Comparison of ENCODE assay signal across 13 cellular contexts in the genomic region with DNA sequence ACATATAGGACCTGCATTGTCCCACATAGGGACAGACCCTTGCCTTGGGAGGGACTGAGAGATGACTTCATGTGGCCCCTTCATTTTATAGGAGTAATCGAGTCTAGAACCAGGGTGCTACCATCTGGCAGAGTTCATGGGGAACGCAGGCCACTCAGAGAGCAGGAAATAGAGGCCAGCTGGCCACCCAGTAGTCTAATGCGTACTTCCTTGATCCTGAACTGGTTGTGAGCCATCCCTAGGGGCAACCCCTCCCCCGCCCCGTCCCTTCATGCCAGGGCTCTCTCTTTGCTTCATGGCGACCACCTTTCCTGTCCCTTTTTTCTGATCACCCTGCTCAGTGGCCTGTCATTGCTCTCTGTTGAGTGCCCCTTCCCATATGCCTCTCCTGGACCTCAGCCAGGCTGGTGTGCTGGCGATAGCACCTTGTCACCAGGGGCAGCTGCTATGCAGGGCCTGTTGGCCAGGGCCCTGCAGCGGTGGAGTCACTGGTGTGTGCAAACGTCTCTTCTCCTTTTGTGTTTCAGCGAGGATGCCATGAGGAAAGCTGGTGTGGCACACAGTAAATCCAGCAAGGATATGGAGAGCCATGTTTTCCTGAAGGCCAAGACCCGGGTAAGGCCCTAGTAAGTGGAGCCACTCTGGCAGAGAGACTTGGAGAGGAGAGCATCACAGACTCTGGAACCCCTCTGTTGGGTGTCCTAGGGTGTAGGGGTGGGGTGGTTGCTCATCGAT. TPM values are rescaled to one million over a fixed set of nuclear protein-coding genes. Genes with fewer than 3 reads are reported as not detected.
A peak's percentile ranks its signal among the peaks of the same experiment; 100 is the strongest.
DNase-seq lines count a peak whose midpoint lies in the region; FAIRE-seq and TF ChIP-seq lines count a peak whose summit lies in the region.
"Had no signal": no experiment of that assay in that cellular context is flagged by ENCODE, and none has a peak within 500 bp of the region (broad histone marks: within the 10 kb centered on the region; RNA-seq: fewer than 3 reads in every experiment).

No MANE protein-coding gene starts in this region.

- no peak overlapping the region for H3K4me3 ChIP-seq in mammary epithelial cell (replicated peaks in 1 of 3; ENCODE audit: insufficient read depth in 1 of 3, low read depth in 2 of 3, low read length in 3 of 3)
- no peak overlapping the region for H3K4me3 ChIP-seq in SK-N-SH (ENCODE audit: low read depth in 2 of 2, low read length in 1 of 2)

- H3K9me3 Mint-ChIP-seq in MCF 10A (ENCODE audit: unreplicated experiment): no peaks in the 10 kb centered on the region

- intact Hi-C loops in MCF 10A (cut with micrococcal nuclease) (no loop called here), mammary epithelial cell (cut with micrococcal nuclease) (no loop called here)

- peaks cover 14% of the 10 kb centered on the region for H3F3A ChIP-seq in SK-N-SH (replicated peaks; ENCODE audit: insufficient read depth)

- peak overlapping the region; percentile 78 for H3K27ac Mint-ChIP-seq in MCF 10A (ENCODE audit: low read depth, unreplicated experiment)

- H2AFZ ChIP-seq in mammary epithelial cell (ENCODE audit: low read depth, low read length): no peak overlapping the region
- H2AFZ ChIP-seq in SK-N-SH (ENCODE audit: low read depth): no peak overlapping the region

- H3K4me1 Mint-ChIP-seq in MCF 10A (ENCODE audit: insufficient read depth, unreplicated experiment): peaks cover 34% of the 10 kb centered on the region

- FAIRE-seq in urothelium cell line (lab: Jason Lieb, UNC): peak; percentile 27

- dilution Hi-C loops in mammary epithelial cell (cut with HindIII; ENCODE audit: low sequenced_read_pairs): no loop called here

- H3K4me1 ChIP-seq in mammary epithelial cell (ENCODE audit: insufficient read depth, low read length) (peaks cover 28% of the 10 kb centered on the region), SK-N-SH (ENCODE audit: control insufficient read depth in 1 of 2, insufficient read depth in 2 of 2, low read depth in 1 of 2, low read length in 1 of 2) (peaks cover 23 to 59% of the 10 kb centered on the region in 2 experiments)

- peak in 1 of 2 experiments; percentile 78; a peak in 2 of 4 replicates for TF ChIP-seq EP300 in SK-N-SH (IDR thresholded peaks at IDR 0.05; ENCODE audit: borderline replicate concordance in 1 of 2, low read depth in 1 of 2, low read length in 1 of 2)

- no peak; the same call in 1 of the 2 replicates for TF ChIP-seq RAD21 in SK-N-SH (IDR thresholded peaks at IDR 0.05; ENCODE audit: low read length)

- H3K9ac ChIP-seq in mammary epithelial cell (ENCODE audit: insufficient read depth, low read length) (no peak overlapping the region), SK-N-SH (no peak overlapping the region)

- DNase-seq in MCF 10A (ENCODE audit: unreplicated experiment) (no peak), mammary epithelial cell (no peak), SK-N-SH (peak; percentile 85), iPS-NIHi7 (ENCODE audit: extremely low spot score) (peak; percentile 7), urothelium cell line (ENCODE audit: low spot score) (no peak), germinal center (ENCODE audit: low spot score) (no peak), GM03348 (ENCODE audit: low spot score) (no peak)
- no peak for DNase-seq in stimulated activated CD4-positive, alpha-beta T cell treated with anti-CD3 and anti-CD28 coated beads, Interleukin-4, amount 100 ng/mL, for 4 hours
- DNase-seq: activated effector memory CD4-positive, alpha-beta T cell treated with anti-CD3 and anti-CD28 coated beads, Interleukin-2, amount 50 U/mL, for 16 hours; MM.1S; stimulated activated CD4-positive, alpha-beta T cell treated with anti-CD3 and anti-CD28 coated beads, Interleukin-15, amount 100 ng/mL, for 24 hours; stimulated activated naive CD4-positive, alpha-beta T cell had no signal

- no peak overlapping the region for H3K4me3 Mint-ChIP-seq in MCF 10A (ENCODE audit: unreplicated experiment)

- H3K9me3 ChIP-seq in mammary epithelial cell (replicated peaks; ENCODE audit: insufficient read depth, low read length): no peaks in the 10 kb centered on the region
- H3K9me3 ChIP-seq in SK-N-SH: no peaks in the 10 kb centered on the region

- no peaks in the 10 kb centered on the region for H3K9me2 ChIP-seq in SK-N-SH

- WGBS in mammary epithelial cell (ENCODE audit: low coverage, missing lambda C conversion rate): 62% methylated on average over 9 of the region's 12 CpGs
- 58% methylated on average over 10 of the region's 12 CpGs for WGBS in SK-N-SH (ENCODE audit: low lambda C conversion rate)

- CTCF ChIA-PET in MCF 10A (lab: Yijun Ruan, JAX): interaction anchor here (0.6 to 0.7 kb wide), 2 partner anchors 18 to 30 kb away, joined by 3 to 4 read pairs; partner anchors contain the start of gene MED15
- CTCF ChIA-PET in mammary epithelial cell (lab: Charles Lee; ENCODE audit: low non-redundant PET): no interaction called here
- CTCF ChIA-PET in SK-N-SH (lab: Yijun Ruan, JAX): interaction anchor here (0.9 to 3.8 kb wide), 6 partner anchors 10 to 118 kb away, joined by 3 to 32 read pairs (median 4); no protein-coding TSS in a partner anchor

- H3K27me3 ChIP-seq in mammary epithelial cell (ENCODE audit: insufficient read depth, low read length) (no peaks in the 10 kb centered on the region), SK-N-SH (ENCODE audit: insufficient read depth) (no peaks in the 10 kb centered on the region)

- peaks cover 94% of the 10 kb centered on the region for H3K79me2 ChIP-seq in mammary epithelial cell (ENCODE audit: insufficient read depth, low read length)
- peaks cover 99% of the 10 kb centered on the region for H3K79me2 ChIP-seq in SK-N-SH (ENCODE audit: insufficient read depth)

- no peaks in the 10 kb centered on the region for H4K20me1 ChIP-seq in mammary epithelial cell (ENCODE audit: insufficient read depth, low read length)
- H4K20me1 ChIP-seq in SK-N-SH (ENCODE audit: insufficient read depth): peaks cover 29% of the 10 kb centered on the region

- BruUV-seq in MCF 10A (replicated peaks; lab: Mats Ljungman, UMichigan) (no TSS peak), mammary epithelial cell (replicated peaks; lab: Mats Ljungman, UMichigan) (no TSS peak)

- in situ Hi-C loops in mammary epithelial cell (cut with MboI; ENCODE audit: low sequenced_read_pairs in 2 of 2): no loop called here

- no peak overlapping the region for H3K27ac ChIP-seq in mammary epithelial cell (ENCODE audit: insufficient read depth, low read depth, low read length)
- peak overlapping the region in 1 of 2 experiments; percentile 93; a peak in 2 of 4 replicates for H3K27ac ChIP-seq in SK-N-SH (ENCODE audit: low read depth in 2 of 2, low read length in 1 of 2)
- H3K27ac ChIP-seq: C4-2B had no signal

- H3K36me3 Mint-ChIP-seq in MCF 10A (ENCODE audit: insufficient read depth, unreplicated experiment): peaks cover 53% of the 10 kb centered on the region

- TF ChIP-seq CTCF in MCF 10A (IDR thresholded peaks at IDR 0.05; ENCODE audit: unreplicated experiment) (no peak), mammary epithelial cell (conservative IDR thresholded peaks at IDR 0.05 in 1 of 2, IDR thresholded peaks at IDR 0.05 in 1 of 2; ENCODE audit: extremely low read depth in 1 of 2, insufficient read depth in 1 of 2, low read depth in 1 of 2, low read length in 2 of 2) (no peak), SK-N-SH (IDR thresholded peaks at IDR 0.05) (no peak)

- POLR2A ChIA-PET in MCF 10A (lab: Yijun Ruan, JAX): no interaction called here
- POLR2A ChIA-PET in SK-N-SH (lab: Yijun Ruan, JAX): interaction anchor here (1.0 to 1.7 kb wide), 3 partner anchors 13 to 386 kb away, joined by 3 to 7 read pairs (median 3); partner anchors contain the start of gene MED15

- no peaks in the 10 kb centered on the region for H3K27me3 Mint-ChIP-seq in MCF 10A (ENCODE audit: insufficient read depth, unreplicated experiment)

- H3K4me2 ChIP-seq in mammary epithelial cell (ENCODE audit: insufficient read depth, low read depth, low read length) (no peak overlapping the region), SK-N-SH (no peak overlapping the region)

- H3K36me3 ChIP-seq in mammary epithelial cell (ENCODE audit: insufficient read depth, low read length): peaks cover 18% of the 10 kb centered on the region
- peaks cover 10 to 40% of the 10 kb centered on the region in 2 experiments for H3K36me3 ChIP-seq in SK-N-SH (replicated peaks in 1 of 2; ENCODE audit: control insufficient read depth in 1 of 2, insufficient read depth in 2 of 2, low read length in 1 of 2)

TF ChIP-seq in SK-N-SH, 30 proteins besides CTCF, POLR2A, EP300 and RAD21 (continues in another document):
- no peak for TF ChIP-seq ELF1 (IDR thresholded peaks at IDR 0.05)
- peak; percentile 76 for TF ChIP-seq GATA2 (CRISPR knock-in tag; IDR thresholded peaks at IDR 0.05)
- no peak for TF ChIP-seq YY1 (IDR thresholded peaks at IDR 0.05; ENCODE audit: low read depth)
- no peak for TF ChIP-seq EZH2phosphoT487 (IDR thresholded peaks at IDR 0.05; ENCODE audit: borderline replicate concordance, low read depth)
- TF ChIP-seq CHD2 (IDR thresholded peaks at IDR 0.05; ENCODE audit: low read length, partially characterized antibody): peak; percentile 81
- peak; percentile 69 for TF ChIP-seq RCOR1 (IDR thresholded peaks at IDR 0.05; ENCODE audit: low read length)
- no peak for TF ChIP-seq FOXJ3 (CRISPR knock-in tag; IDR thresholded peaks at IDR 0.05)
- no peak for TF ChIP-seq TEAD4 (IDR thresholded peaks at IDR 0.05; ENCODE audit: borderline replicate concordance, insufficient read depth)
- peak; percentile 91 for TF ChIP-seq MXI1 (IDR thresholded peaks at IDR 0.05; ENCODE audit: low read depth, low read length)
- TF ChIP-seq NRF1 (IDR thresholded peaks at IDR 0.05; ENCODE audit: low read depth, low read length): no peak
- no peak for TF ChIP-seq MEF2A (IDR thresholded peaks at IDR 0.05; ENCODE audit: borderline replicate concordance, low read depth)
- no peak for TF ChIP-seq TAF1 (IDR thresholded peaks at IDR 0.05; ENCODE audit: borderline replicate concordance, low read depth, low read length)

RNA-seq across cellular contexts. Expression of gene MED15, which starts 29.3 kb away (rescaled TPM):
- total RNA-seq in MCF 10A (2022) (122 TPM in 2 replicates), mammary epithelial cell (100 to 1,000 TPM in 1 of 2 donors, 10 to 100 TPM in 1; 34.3 to 138 TPM)
- polyA plus RNA-seq in mammary epithelial cell (51.1 TPM), SK-N-SH (2012; rRNA removed) (36.0 and 45.1 TPM in 2 replicates)
- polyA minus RNA-seq in mammary epithelial cell: 93.6 TPM
- 20.6 and 30.1 TPM in 2 replicates for polyA plus RNA-seq in SK-N-SH (2012; cell fraction: cytosol; rRNA removed)
- 186 and 205 TPM in 2 replicates for polyA plus RNA-seq in SK-N-SH (2012; cell fraction: nucleus; rRNA removed)

RNA-seq across cellular contexts. Expression of gene KLHL22, which starts 41.2 kb away (rescaled TPM):
- total RNA-seq in MCF 10A (2022) (14.7 and 20.9 TPM in 2 replicates), mammary epithelial cell (10 to 100 TPM; 14.7 to 18.8 TPM)
- polyA plus RNA-seq in mammary epithelial cell (10.5 TPM), SK-N-SH (2012; rRNA removed) (26.5 and 29.8 TPM in 2 replicates)
- polyA minus RNA-seq in mammary epithelial cell: 2.3 TPM
- polyA plus RNA-seq in SK-N-SH (2012; cell fraction: cytosol; rRNA removed): 9.3 and 17.3 TPM in 2 replicates
- 56.9 and 66.8 TPM in 2 replicates for polyA plus RNA-seq in SK-N-SH (2012; cell fraction: nucleus; rRNA removed)

Comparison
In these comparisons a context has a peak if more than half of its experiments do, and no peak if none do; other contexts are left out.
1. DNase-seq: peak in SK-N-SH (single experiment) and iPS-NIHi7 (single experiment); none in MCF 10A (single experiment), mammary epithelial cell (single experiment), urothelium cell line (single experiment), stimulated activated CD4-positive, alpha-beta T cell treated with anti-CD3 and anti-CD28 coated beads, Interleukin-4, amount 100 ng/mL, for 4 hours (0 of 2), germinal center (single experiment) and GM03348 (single experiment).